In the genomic region with DNA sequence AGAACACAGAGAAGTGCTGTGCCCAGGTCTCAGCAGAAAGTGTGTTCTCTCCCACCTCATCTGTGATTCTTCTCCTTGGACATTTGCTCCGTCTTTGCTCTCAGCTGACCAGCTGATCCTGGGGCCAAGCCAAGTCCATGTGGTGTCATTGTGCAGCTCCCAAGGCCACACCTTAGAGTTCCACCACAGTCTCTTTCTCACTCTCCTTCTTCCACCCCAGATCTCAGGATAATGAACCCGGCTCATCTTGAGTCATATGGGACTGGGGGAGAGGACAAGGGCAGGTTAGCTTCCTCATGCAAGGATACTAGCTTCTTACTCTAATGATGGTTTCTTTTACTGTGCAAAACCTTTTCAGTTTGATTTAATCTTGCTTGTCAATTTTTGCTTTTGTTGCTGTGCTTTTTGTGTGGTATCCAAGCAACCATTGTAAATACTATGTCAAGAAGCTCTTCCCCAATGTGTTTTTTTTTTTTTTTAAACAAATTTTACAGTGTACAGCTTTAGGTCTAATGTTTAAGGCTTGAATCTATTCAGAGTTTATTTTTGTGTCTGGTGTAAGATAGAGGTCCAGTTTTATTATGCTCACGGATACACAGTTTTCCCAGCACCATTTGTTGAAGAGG, we compare ENCODE assay signal across 15 cellular contexts.
DNase-seq lines count a peak whose midpoint lies in the region; ATAC-seq and TF ChIP-seq lines count a peak whose summit lies in the region.
"Had no signal": no experiment of that assay in that cellular context is flagged by ENCODE, and none has a peak within 500 bp of the region (broad histone marks: within the 10 kb centered on the region; RNA-seq: fewer than 3 reads in every experiment).

No MANE protein-coding gene starts in this region.

- no peaks in the 10 kb centered on the region for H3K36me3 ChIP-seq in mammary epithelial cell (ENCODE audit: insufficient read depth, low read length)

- H3K9me3 Mint-ChIP-seq in CD14-positive monocyte (no peaks in the 10 kb centered on the region), memory B cell (no peaks in the 10 kb centered on the region)

- H3K36me3 Mint-ChIP-seq in CD14-positive monocyte = peaks cover 88 to 98% of the 10 kb centered on the region in 2 donors
- H3K36me3 Mint-ChIP-seq in memory B cell = peaks cover 40% of the 10 kb centered on the region

- no peaks in the 10 kb centered on the region for H4K20me1 ChIP-seq in mammary epithelial cell (ENCODE audit: insufficient read depth, low read length)

- H3K9me3 ChIP-seq in mammary epithelial cell (replicated peaks; ENCODE audit: insufficient read depth, low read length) = peaks cover 20% of the 10 kb centered on the region
- H3K9me3 ChIP-seq: heart left ventricle had no signal

- no peak overlapping the region for H3K4me3 ChIP-seq in mammary epithelial cell (replicated peaks in 1 of 3; ENCODE audit: insufficient read depth in 1 of 3, low read depth in 2 of 3, low read length in 3 of 3)
- H3K4me3 ChIP-seq: heart left ventricle had no signal

- H3K4me2 ChIP-seq in mammary epithelial cell (ENCODE audit: insufficient read depth, low read depth, low read length) = no peak overlapping the region

- H3K4me3 Mint-ChIP-seq in CD14-positive monocyte (no peak overlapping the region), memory B cell (no peak overlapping the region)
- H3K4me3 Mint-ChIP-seq: activated naive CD8-positive, alpha-beta T cell had no signal

- no peaks in the 10 kb centered on the region for H3K79me2 ChIP-seq in mammary epithelial cell (ENCODE audit: insufficient read depth, low read length)

- H3K27me3 ChIP-seq in mammary epithelial cell (ENCODE audit: insufficient read depth, low read length) = no peaks in the 10 kb centered on the region
- H3K27me3 ChIP-seq: heart left ventricle had no signal

- ATAC-seq in memory B cell (ENCODE audit: low read depth) = peak; percentile 31
- no peak for ATAC-seq in HG02678 (IDR thresholded peaks at IDR 0.05; ENCODE audit: unreplicated experiment)
- no peak for ATAC-seq in GM18520 (IDR thresholded peaks at IDR 0.05; ENCODE audit: unreplicated experiment)
- ATAC-seq: HCT116, heart left ventricle had no signal

- no peak overlapping the region for H2AFZ ChIP-seq in mammary epithelial cell (ENCODE audit: low read depth, low read length)

- no peak overlapping the region for H3K9ac ChIP-seq in mammary epithelial cell (ENCODE audit: insufficient read depth, low read length)

- WGBS in mammary epithelial cell (ENCODE audit: low coverage, missing lambda C conversion rate) = 31% methylated on average over 3 of the region's 3 CpGs

- peaks cover 2% of the 10 kb centered on the region for H3K4me1 Mint-ChIP-seq in CD14-positive monocyte
- peaks cover 5% of the 10 kb centered on the region for H3K4me1 Mint-ChIP-seq in memory B cell

- dilution Hi-C loops in mammary epithelial cell (cut with HindIII; ENCODE audit: low sequenced_read_pairs) = no loop called here

- DNase-seq in CD14-positive monocyte (ENCODE audit: low spot score) (no peak), GM04503 (ENCODE audit: low read depth) (peak; percentile 37), mammary epithelial cell (peak; percentile 20), memory B cell (ENCODE audit: low spot score in 2 of 2) (no peak), HuH-7 (ENCODE audit: low spot score) (no peak)
- no peak for DNase-seq in activated naive CD4-positive, alpha-beta T cell treated with anti-CD3 and anti-CD28 coated beads, Interleukin-2, amount 50 U/mL, for 16 hours
- DNase-seq: activated CD4-positive, alpha-beta T cell treated with anti-CD3 and anti-CD28 coated beads, Interleukin-2, amount 50 U/mL, for 4 hours; Calu3; NCI-H2029 treated with DMSO at 0.1 percent for 48 hours; retina had no signal

- BruUV-seq in mammary epithelial cell (replicated peaks; lab: Mats Ljungman, UMichigan) = no TSS peak

- H3K27me3 Mint-ChIP-seq in CD14-positive monocyte (ENCODE audit: low read depth in 3 of 3) = no peaks in the 10 kb centered on the region
- no peaks in the 10 kb centered on the region for H3K27me3 Mint-ChIP-seq in memory B cell
- H3K27me3 Mint-ChIP-seq: activated naive CD8-positive, alpha-beta T cell had no signal

- intact Hi-C loops in CD14-positive monocyte (cut with micrococcal nuclease) = no loop called here
- intact Hi-C loops in mammary epithelial cell (cut with micrococcal nuclease) = no loop called here

- H3K27ac Mint-ChIP-seq in CD14-positive monocyte = peak overlapping the region; percentile 16 to 74 (median 34)
- H3K27ac Mint-ChIP-seq in memory B cell = peak overlapping the region; percentile 82
- H3K27ac Mint-ChIP-seq: activated naive CD8-positive, alpha-beta T cell had no signal

- TF ChIP-seq CTCF in CD14-positive monocyte (IDR thresholded peaks at IDR 0.05) = no peak
- TF ChIP-seq CTCF in mammary epithelial cell (conservative IDR thresholded peaks at IDR 0.05 in 1 of 2, IDR thresholded peaks at IDR 0.05 in 1 of 2; ENCODE audit: extremely low read depth in 1 of 2, insufficient read depth in 1 of 2, low read depth in 1 of 2, low read length in 2 of 2) = no peak

- in situ Hi-C loops in mammary epithelial cell (cut with MboI; ENCODE audit: low sequenced_read_pairs in 2 of 2) = no loop called here

- CTCF ChIA-PET in mammary epithelial cell (lab: Charles Lee; ENCODE audit: low non-redundant PET) = no interaction called here

- H3K27ac ChIP-seq in mammary epithelial cell (ENCODE audit: insufficient read depth, low read depth, low read length) = no peak overlapping the region
- H3K27ac ChIP-seq: heart left ventricle had no signal

- H3K4me1 ChIP-seq in mammary epithelial cell (ENCODE audit: insufficient read depth, low read length) = no peaks in the 10 kb centered on the region

Comparison
In these comparisons a context has a peak if more than half of its experiments do, and no peak if none do; other contexts are left out.
1. DNase-seq: peak in GM04503 (single experiment) and mammary epithelial cell (single experiment); none in CD14-positive monocyte (single experiment), memory B cell (0 of 2), activated naive CD4-positive, alpha-beta T cell treated with anti-CD3 and anti-CD28 coated beads, Interleukin-2, amount 50 U/mL, for 16 hours (single experiment) and HuH-7 (single experiment).